8 cellular contexts compared by ENCODE assay signal in genomic region chr4:169437299-169438047, GRCh38.
DNase-seq lines count a peak whose midpoint lies in the region; ATAC-seq and TF ChIP-seq lines count a peak whose summit lies in the region.

No MANE protein-coding gene starts in this region.

- intact Hi-C loops in activated B cell treated with CpG ODN at 0.5 μM for 24 hours (cut with micrococcal nuclease): loop anchor here (1.0 to 2.0 kb wide), 2 partner anchors 227 to 427 kb away; partner anchors contain the start of gene CBR4
- intact Hi-C loops in natural killer cell (cut with micrococcal nuclease): no loop called here
- intact Hi-C loops in Calu3 (cut with micrococcal nuclease; ENCODE audit: unreplicated experiment): no loop called here

- no peak for TF ChIP-seq CTCF in activated B cell treated with CpG ODN at 0.5 μM for 24 hours (IDR thresholded peaks at IDR 0.05)
- no peak for TF ChIP-seq CTCF in osteoblast (IDR thresholded peaks at IDR 0.05; ENCODE audit: extremely low read depth, low read depth, low read length)
- TF ChIP-seq CTCF in natural killer cell (IDR thresholded peaks at IDR 0.05): no peak
- no peak for TF ChIP-seq CTCF in Calu3 (IDR thresholded peaks at IDR 0.05; ENCODE audit: unreplicated experiment)

- no peaks in the 10 kb centered on the region for H4K20me1 ChIP-seq in osteoblast (ENCODE audit: insufficient read depth, low read length)

- DNase-seq in activated B cell treated with CpG ODN at 0.5 μM for 24 hours (no peak), osteoblast (ENCODE audit: insufficient read length, low spot score, missing footprints) (no peak), pons (ENCODE audit: low spot score) (no peak), natural killer cell (no peak), Calu3 (no peak)

- H3K9me3 Mint-ChIP-seq in activated B cell treated with CpG ODN at 0.5 μM for 24 hours (peaks cover 3% of the 10 kb centered on the region), natural killer cell (peaks cover 0 to 4% of the 10 kb centered on the region in 2 donors), Calu3 (ENCODE audit: low read depth, unreplicated experiment) (no peaks in the 10 kb centered on the region)

- H3K4me2 ChIP-seq in osteoblast (ENCODE audit: insufficient read depth, low read length): no peak overlapping the region

- CTCF ChIA-PET in activated B cell treated with CpG ODN at 0.5 μM for 24 hours (lab: Charles Lee): interaction anchor here (1.0 kb wide), 1 partner anchor 513 kb away, joined by 3 read pairs; no protein-coding TSS in a partner anchor
- CTCF ChIA-PET in Calu3 (lab: Charles Lee): no interaction called here

- H3K4me3 Mint-ChIP-seq in activated B cell treated with CpG ODN at 0.5 μM for 24 hours: peak overlapping the region; percentile 36
- no peak overlapping the region for H3K4me3 Mint-ChIP-seq in natural killer cell
- H3K4me3 Mint-ChIP-seq in Calu3 (ENCODE audit: low read depth, unreplicated experiment): no peak overlapping the region

- H3K27ac Mint-ChIP-seq in activated B cell treated with CpG ODN at 0.5 μM for 24 hours (peak overlapping the region; percentile 84), natural killer cell (no peak overlapping the region), Calu3 (ENCODE audit: unreplicated experiment) (no peak overlapping the region)

- peaks cover 10% of the 10 kb centered on the region for H3K79me2 ChIP-seq in osteoblast (ENCODE audit: insufficient read depth, low read length)

- H3K27me3 Mint-ChIP-seq in activated B cell treated with CpG ODN at 0.5 μM for 24 hours: no peaks in the 10 kb centered on the region
- H3K27me3 Mint-ChIP-seq in natural killer cell (ENCODE audit: low read depth in 2 of 2): no peaks in the 10 kb centered on the region
- no peaks in the 10 kb centered on the region for H3K27me3 Mint-ChIP-seq in Calu3 (ENCODE audit: unreplicated experiment)

- H3K27me3 ChIP-seq in osteoblast (ENCODE audit: insufficient read depth, low read length): no peaks in the 10 kb centered on the region

- POLR2A ChIA-PET in activated B cell treated with CpG ODN at 0.5 μM for 24 hours (lab: Charles Lee): interaction anchor here (0.9 to 1.4 kb wide), 4 partner anchors 27 to 427 kb away, joined by 4 to 8 read pairs (median 6); partner anchors contain the start of gene CBR4

- H3K4me1 ChIP-seq in osteoblast (ENCODE audit: insufficient read depth, low read length): no peaks in the 10 kb centered on the region

- ATAC-seq in GM18520 (IDR thresholded peaks at IDR 0.05; ENCODE audit: unreplicated experiment) (peak; percentile 86), GM21390 (IDR thresholded peaks at IDR 0.05; ENCODE audit: unreplicated experiment) (peak; percentile 88), HG03060 (IDR thresholded peaks at IDR 0.05; ENCODE audit: low read depth, unreplicated experiment) (peak; percentile 83), activated B cell treated with CpG ODN at 0.5 μM for 24 hours (ENCODE audit: low read depth) (peak; percentile 85), natural killer cell (no peak)

- H3K36me3 Mint-ChIP-seq in activated B cell treated with CpG ODN at 0.5 μM for 24 hours (ENCODE audit: low read depth) (peaks cover 17% of the 10 kb centered on the region), natural killer cell (peaks cover 4% of the 10 kb centered on the region), Calu3 (ENCODE audit: insufficient read depth, unreplicated experiment) (no peaks in the 10 kb centered on the region)

- H3K4me3 ChIP-seq in osteoblast (ENCODE audit: insufficient read depth, low read length): no peak overlapping the region

- H3K4me1 Mint-ChIP-seq in activated B cell treated with CpG ODN at 0.5 μM for 24 hours (peaks cover 39% of the 10 kb centered on the region), natural killer cell (peaks cover 0 to 17% of the 10 kb centered on the region in 2 donors), Calu3 (ENCODE audit: low read depth, unreplicated experiment) (peaks cover 25% of the 10 kb centered on the region)

- H3K36me3 ChIP-seq in osteoblast (ENCODE audit: insufficient read depth, low read length): no peaks in the 10 kb centered on the region

- BruUV-seq in Calu3 (replicated peaks; lab: Mats Ljungman, UMichigan): no TSS peak

- no peak overlapping the region for H2AFZ ChIP-seq in osteoblast (ENCODE audit: low read length)

- H3K27ac ChIP-seq in osteoblast (ENCODE audit: low read depth, low read length): no peak overlapping the region

- no peaks in the 10 kb centered on the region for H3K9me3 ChIP-seq in osteoblast (ENCODE audit: low read depth, low read length)

Comparison
In these comparisons a context has a peak if more than half of its experiments do, and no peak if none do; other contexts are left out.
1. ATAC-seq: peak in GM18520 (single experiment), GM21390 (single experiment), HG03060 (single experiment) and activated B cell treated with CpG ODN at 0.5 μM for 24 hours (single experiment); none in natural killer cell (0 of 3).